ENCODE assay signal across 35 cellular contexts in genomic region chr5:175388531-175388930, GRCh38. TPM values are rescaled to one million over a fixed set of nuclear protein-coding genes. Genes with fewer than 3 reads are reported as not detected.
"Had no signal": no experiment of that assay in that cellular context is flagged by ENCODE, and none has a peak within 500 bp of the region (broad histone marks: within the 10 kb centered on the region; RNA-seq: fewer than 3 reads in every experiment).

No MANE protein-coding gene starts in this region.

- H3K27me3 Mint-ChIP-seq: activated B cell treated with CpG ODN at 0.5 μM for 24 hours had no signal

- H3K27me3 ChIP-seq: adrenal gland, body of pancreas, brain microvascular endothelial cell, breast epithelium had no signal

- H3K36me3 Mint-ChIP-seq: activated CD4-positive, alpha-beta memory T cell treated with anti-CD3 and anti-CD28 coated beads for 36 hours; activated naive CD4-positive, alpha-beta T cell treated with anti-CD3 and anti-CD28 coated beads, Interleukin-2, amount 50 U/mL, for 72 hours; activated naive CD8-positive, alpha-beta T cell treated with anti-CD3 and anti-CD28 coated beads for 36 hours had no signal

- H3K4me1 ChIP-seq: adrenal gland, body of pancreas, breast epithelium had no signal

- ATAC-seq: activated CD8-positive, alpha-beta T cell treated with anti-CD3 and anti-CD28 coated beads for 36 hours; activated naive CD4-positive, alpha-beta T cell treated with anti-CD3 and anti-CD28 coated beads, Interleukin-2, amount 50 U/mL, for 72 hours; activated T-cell treated with anti-CD3 and anti-CD28 coated beads, Interleukin-2, amount 50 U/mL, for 4 hours; activated T-cell treated with anti-CD3 and anti-CD28 coated beads, Interleukin-2, amount 50 U/mL, for 72 hours; activated T-helper 17 cell treated with anti-CD3 and anti-CD28 coated beads, Interleukin-2, amount 50 U/mL, for 72 hours; body of pancreas had no signal

- H3K36me3 ChIP-seq: adrenal gland, brain microvascular endothelial cell, breast epithelium had no signal

- H3K9me3 ChIP-seq: adrenal gland, body of pancreas, breast epithelium had no signal

- H3K27ac ChIP-seq: adrenal gland, body of pancreas, brain microvascular endothelial cell, breast epithelium, VCaP had no signal

- DNase-seq: activated B cell treated with CpG ODN at 0.5 μM for 24 hours; activated CD4-positive, alpha-beta memory T cell treated with anti-CD3 and anti-CD28 coated beads for 36 hours; activated CD4-positive, alpha-beta T cell treated with anti-CD3 and anti-CD28 coated beads for 48 hours; activated CD4-positive, alpha-beta T cell treated with anti-CD3 and anti-CD28 coated beads, Interleukin-2, amount 50 U/mL, for 1 hour; activated CD4-positive, alpha-beta T cell treated with anti-CD3 and anti-CD28 coated beads, Interleukin-2, amount 50 U/mL, for 4 hours; activated CD4-positive, CD25-positive, alpha-beta regulatory T cell treated with anti-CD3 and anti-CD28 coated beads, Interleukin-2, amount 50 U/mL, for 72 hours; activated CD8-positive, alpha-beta memory T cell treated with anti-CD3 and anti-CD28 coated beads, Interleukin-2, amount 50 U/mL, for 4 hours; activated CD8-positive, alpha-beta T cell treated with anti-CD3 and anti-CD28 coated beads for 36 hours; activated effector memory CD4-positive, alpha-beta T cell treated with anti-CD3 and anti-CD28 coated beads, Interleukin-2, amount 50 U/mL, for 16 hours; activated gamma-delta T cell treated with Interleukin-2 at 50 U/mL for 16 hours; activated naive CD4-positive, alpha-beta T cell; activated naive CD4-positive, alpha-beta T cell treated with anti-CD3 and anti-CD28 coated beads for 36 hours; activated naive CD4-positive, alpha-beta T cell treated with anti-CD3 and anti-CD28 coated beads, Interleukin-2, amount 50 U/mL, for 16 hours; activated naive CD8-positive, alpha-beta T cell treated with anti-CD3 and anti-CD28 coated beads for 36 hours; activated T-cell treated with anti-CD3 and anti-CD28 coated beads for 4 hours; activated T-cell treated with anti-CD3 and anti-CD28 coated beads, Interleukin-2, amount 50 U/mL, for 1 hour; activated T-cell treated with anti-CD3 and anti-CD28 coated beads, Interleukin-2, amount 50 U/mL, for 4 hours; activated T-cell treated with anti-CD3 and anti-CD28 coated beads, Interleukin-2, amount 50 U/mL, for 72 hours; adrenal gland; amniotic stem cell; aorta; body of pancreas; brain microvascular endothelial cell; central memory CD4-positive, alpha-beta T cell; T-helper 1 cell; T-helper 2 cell; T-helper 9 cell had no signal

- H3K4me1 Mint-ChIP-seq: activated B cell treated with CpG ODN at 0.5 μM for 24 hours; activated naive CD8-positive, alpha-beta T cell treated with anti-CD3 and anti-CD28 coated beads for 36 hours; activated T-helper 17 cell treated with anti-CD3 and anti-CD28 coated beads, Interleukin-2, amount 50 U/mL, for 72 hours had no signal

- H3K4me3 ChIP-seq: adrenal gland, body of pancreas, breast epithelium had no signal

- H3K27ac Mint-ChIP-seq: activated B cell treated with CpG ODN at 0.5 μM for 24 hours; activated CD4-positive, alpha-beta memory T cell treated with anti-CD3 and anti-CD28 coated beads for 36 hours; activated CD8-positive, alpha-beta T cell treated with anti-CD3 and anti-CD28 coated beads for 36 hours; activated naive CD4-positive, alpha-beta T cell treated with anti-CD3 and anti-CD28 coated beads for 36 hours; activated naive CD4-positive, alpha-beta T cell treated with anti-CD3 and anti-CD28 coated beads, Interleukin-2, amount 50 U/mL, for 72 hours; activated naive CD8-positive, alpha-beta T cell treated with anti-CD3 and anti-CD28 coated beads for 36 hours; activated T-cell treated with anti-CD3 and anti-CD28 coated beads, Interleukin-2, amount 50 U/mL, for 72 hours; activated T-helper 1 cell treated with anti-CD3 and anti-CD28 coated beads, Interleukin-12 subunit alpha, Interleukin-12 subunit beta, Interleukin-2, Interleukin-4 antibody, amounts not matched to agents 30 ng/mL and 10 ng/mL and 1 ng/mL, durations not matched to agents 14 hours and 24 hours and 36 hours; activated T-helper 17 cell treated with anti-CD3 and anti-CD28 coated beads, Interleukin-2, amount 50 U/mL, for 72 hours; T-helper 1 cell treated with Interleukin-12 subunit alpha and Interleukin-12 subunit beta and Interleukin-4 antibody, amounts not matched to agents 30 μg/mL and 1 μg/mL, for 36 hours; T-helper 2 cell treated with Interferon-gamma antibody and Interleukin-4, amounts not matched to agents 5 μg/mL and 100 μg/mL, for 36 hours had no signal

- H3K9me3 Mint-ChIP-seq: activated B cell treated with CpG ODN at 0.5 μM for 24 hours; activated CD4-positive, alpha-beta memory T cell treated with anti-CD3 and anti-CD28 coated beads for 36 hours; activated CD8-positive, alpha-beta T cell treated with anti-CD3 and anti-CD28 coated beads for 36 hours; activated naive CD4-positive, alpha-beta T cell treated with anti-CD3 and anti-CD28 coated beads for 36 hours; activated naive CD4-positive, alpha-beta T cell treated with anti-CD3 and anti-CD28 coated beads, Interleukin-2, amount 50 U/mL, for 72 hours; activated naive CD8-positive, alpha-beta T cell treated with anti-CD3 and anti-CD28 coated beads for 36 hours; activated T-cell treated with anti-CD3 and anti-CD28 coated beads, Interleukin-2, amount 50 U/mL, for 4 hours; activated T-cell treated with anti-CD3 and anti-CD28 coated beads, Interleukin-2, amount 50 U/mL, for 72 hours; activated T-helper 1 cell treated with anti-CD3 and anti-CD28 coated beads, Interleukin-12 subunit alpha, Interleukin-12 subunit beta, Interleukin-2, Interleukin-4 antibody, amounts not matched to agents 30 ng/mL and 10 ng/mL and 1 ng/mL, durations not matched to agents 14 hours and 24 hours and 36 hours; activated T-helper 17 cell treated with anti-CD3 and anti-CD28 coated beads, Interleukin-2, amount 50 U/mL, for 72 hours; T-helper 1 cell treated with Interleukin-12 subunit alpha and Interleukin-12 subunit beta and Interleukin-4 antibody, amounts not matched to agents 30 μg/mL and 1 μg/mL, for 36 hours; T-helper 2 cell treated with Interferon-gamma antibody and Interleukin-4, amounts not matched to agents 5 μg/mL and 100 μg/mL, for 36 hours had no signal

- H3K4me3 Mint-ChIP-seq: activated B cell treated with CpG ODN at 0.5 μM for 24 hours; activated CD4-positive, alpha-beta memory T cell treated with anti-CD3 and anti-CD28 coated beads for 36 hours; activated CD8-positive, alpha-beta T cell treated with anti-CD3 and anti-CD28 coated beads for 36 hours; activated naive CD4-positive, alpha-beta T cell treated with anti-CD3 and anti-CD28 coated beads for 36 hours; activated naive CD8-positive, alpha-beta T cell treated with anti-CD3 and anti-CD28 coated beads for 36 hours; activated T-cell treated with anti-CD3 and anti-CD28 coated beads, Interleukin-2, amount 50 U/mL, for 4 hours; activated T-cell treated with anti-CD3 and anti-CD28 coated beads, Interleukin-2, amount 50 U/mL, for 72 hours; activated T-helper 1 cell treated with anti-CD3 and anti-CD28 coated beads, Interleukin-12 subunit alpha, Interleukin-12 subunit beta, Interleukin-2, Interleukin-4 antibody, amounts not matched to agents 30 ng/mL and 10 ng/mL and 1 ng/mL, durations not matched to agents 14 hours and 24 hours and 36 hours; activated T-helper 17 cell treated with anti-CD3 and anti-CD28 coated beads, Interleukin-2, amount 50 U/mL, for 72 hours; T-helper 1 cell treated with Interleukin-12 subunit alpha and Interleukin-12 subunit beta and Interleukin-4 antibody, amounts not matched to agents 30 μg/mL and 1 μg/mL, for 36 hours; T-helper 2 cell treated with Interferon-gamma antibody and Interleukin-4, amounts not matched to agents 5 μg/mL and 100 μg/mL, for 36 hours had no signal

RNA-seq across cellular contexts. Expression of gene DRD1, which starts 55.5 kb away (rescaled TPM):
- total RNA-seq: activated B cell treated with CpG ODN at 0.5 μM for 24 hours; activated CD4-positive, alpha-beta memory T cell treated with anti-CD3 and anti-CD28 coated beads for 36 hours; activated CD8-positive, alpha-beta memory T cell treated with anti-CD3 and anti-CD28 coated beads for 36 hours; activated CD8-positive, alpha-beta T cell treated with anti-CD3 and anti-CD28 coated beads for 36 hours; activated naive CD4-positive, alpha-beta T cell treated with anti-CD3 and anti-CD28 coated beads for 36 hours; activated naive CD4-positive, alpha-beta T cell treated with anti-CD3 and anti-CD28 coated beads, Interleukin-2, amount 50 U/mL, for 72 hours; activated naive CD8-positive, alpha-beta T cell treated with anti-CD3 and anti-CD28 coated beads for 36 hours; activated T-cell treated with anti-CD3 and anti-CD28 coated beads, Interleukin-2, amount 50 U/mL, for 72 hours; activated T-helper 1 cell treated with anti-CD3 and anti-CD28 coated beads, Interleukin-12 subunit alpha, Interleukin-12 subunit beta, Interleukin-2, Interleukin-4 antibody, amounts not matched to agents 30 ng/mL and 10 ng/mL and 1 ng/mL, durations not matched to agents 14 hours and 24 hours and 36 hours; activated T-helper 17 cell treated with anti-CD3 and anti-CD28 coated beads, Interleukin-2, amount 50 U/mL, for 72 hours; body of pancreas had no signal
